In the genomic region with DNA sequence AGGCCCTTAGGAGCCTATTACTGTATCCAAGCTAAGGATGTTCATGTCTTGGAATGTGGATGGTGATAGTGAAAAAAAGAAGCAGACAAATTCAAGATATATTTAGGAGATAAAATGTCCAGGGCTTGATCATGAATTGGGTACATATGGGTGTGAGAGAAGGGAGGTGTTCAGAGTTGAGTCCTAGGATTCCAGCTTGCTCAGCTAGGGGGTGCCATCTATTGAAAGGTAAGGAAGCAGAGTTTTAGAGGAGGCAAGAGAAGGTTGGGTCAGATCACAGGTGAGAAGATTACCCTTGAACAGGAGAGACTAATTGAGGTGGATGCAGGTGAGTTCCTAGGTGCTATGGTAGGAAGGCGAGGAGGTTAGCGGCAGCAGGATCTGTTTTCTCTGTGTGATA, we compare ENCODE assay signal across 19 cellular contexts.
"Had no signal": no experiment of that assay in that cellular context is flagged by ENCODE, and none has a peak within 500 bp of the region (broad histone marks: within the 10 kb centered on the region; RNA-seq: fewer than 3 reads in every experiment).

No MANE protein-coding gene starts in this region.

- H3K27me3 ChIP-seq: neutrophil, right atrium auricular region, testis had no signal

- DNase-seq: activated effector memory CD4-positive, alpha-beta T cell treated with anti-CD3 and anti-CD28 coated beads, Interleukin-2, amount 50 U/mL, for 16 hours; activated T-cell treated with anti-CD3 and anti-CD28 coated beads, Interleukin-2, amount 50 U/mL, for 4 hours; amygdala; cerebellar nuclear complex; dermis blood vessel endothelial cell; glutamatergic neuron; immature natural killer cell; left colon; naive thymus-derived CD4-positive, alpha-beta T cell; posterior cingulate gyrus; stimulated activated CD4-positive, alpha-beta T cell treated with anti-CD3 and anti-CD28 coated beads, Interleukin-4, amount 100 ng/mL, for 4 hours; stimulated activated naive CD8-positive, alpha-beta T cell treated with anti-CD3 and anti-CD28 coated beads, Interleukin-15, amount 100 ng/mL, for 72 hours; testis had no signal

- H3K4me3 ChIP-seq: right atrium auricular region, skin epidermis, testis had no signal

- H3K4me3 Mint-ChIP-seq: activated T-cell treated with anti-CD3 and anti-CD28 coated beads, Interleukin-2, amount 50 U/mL, for 4 hours; brain; immature natural killer cell; naive thymus-derived CD4-positive, alpha-beta T cell; stimulated activated naive CD8-positive, alpha-beta T cell treated with anti-CD3 and anti-CD28 coated beads, Interleukin-15, amount 100 ng/mL, for 72 hours had no signal

- H3K27ac ChIP-seq: neutrophil, right atrium auricular region, skin epidermis, testis had no signal

- ATAC-seq: activated CD4-positive, CD25-positive, alpha-beta regulatory T cell treated with anti-CD3 and anti-CD28 coated beads, Interleukin-2, amount 50 U/mL, for 24 hours; activated naive CD4-positive, alpha-beta T cell treated with anti-CD3 and anti-CD28 coated beads, Interleukin-2, amount 50 U/mL, for 72 hours; activated T-cell treated with anti-CD3 and anti-CD28 coated beads, Interleukin-2, amount 50 U/mL, for 4 hours; left colon; naive thymus-derived CD4-positive, alpha-beta T cell; stimulated activated naive CD8-positive, alpha-beta T cell treated with anti-CD3 and anti-CD28 coated beads, Interleukin-15, amount 100 ng/mL, for 72 hours had no signal

- H3K9me3 Mint-ChIP-seq: activated naive CD4-positive, alpha-beta T cell treated with anti-CD3 and anti-CD28 coated beads, Interleukin-2, amount 50 U/mL, for 72 hours; activated T-cell treated with anti-CD3 and anti-CD28 coated beads, Interleukin-2, amount 50 U/mL, for 4 hours; brain; immature natural killer cell; naive thymus-derived CD4-positive, alpha-beta T cell; stimulated activated naive CD8-positive, alpha-beta T cell treated with anti-CD3 and anti-CD28 coated beads, Interleukin-15, amount 100 ng/mL, for 72 hours had no signal

- H3K27ac Mint-ChIP-seq: activated naive CD4-positive, alpha-beta T cell treated with anti-CD3 and anti-CD28 coated beads, Interleukin-2, amount 50 U/mL, for 72 hours; brain; immature natural killer cell; naive thymus-derived CD4-positive, alpha-beta T cell; stimulated activated naive CD8-positive, alpha-beta T cell treated with anti-CD3 and anti-CD28 coated beads, Interleukin-15, amount 100 ng/mL, for 72 hours had no signal

- H3K4me1 Mint-ChIP-seq: stimulated activated naive CD8-positive, alpha-beta T cell treated with anti-CD3 and anti-CD28 coated beads, Interleukin-15, amount 100 ng/mL, for 72 hours had no signal

- H3K4me1 ChIP-seq: right atrium auricular region, testis had no signal

- H3K27me3 Mint-ChIP-seq: brain; naive thymus-derived CD4-positive, alpha-beta T cell; stimulated activated naive CD8-positive, alpha-beta T cell treated with anti-CD3 and anti-CD28 coated beads, Interleukin-15, amount 100 ng/mL, for 72 hours had no signal

- H3K36me3 Mint-ChIP-seq: activated naive CD4-positive, alpha-beta T cell treated with anti-CD3 and anti-CD28 coated beads, Interleukin-2, amount 50 U/mL, for 72 hours; brain; immature natural killer cell; naive thymus-derived CD4-positive, alpha-beta T cell had no signal

- H3K36me3 ChIP-seq: neutrophil, right atrium auricular region had no signal
